Comparison of ENCODE assay signal across 8 cellular contexts in the genomic region with DNA sequence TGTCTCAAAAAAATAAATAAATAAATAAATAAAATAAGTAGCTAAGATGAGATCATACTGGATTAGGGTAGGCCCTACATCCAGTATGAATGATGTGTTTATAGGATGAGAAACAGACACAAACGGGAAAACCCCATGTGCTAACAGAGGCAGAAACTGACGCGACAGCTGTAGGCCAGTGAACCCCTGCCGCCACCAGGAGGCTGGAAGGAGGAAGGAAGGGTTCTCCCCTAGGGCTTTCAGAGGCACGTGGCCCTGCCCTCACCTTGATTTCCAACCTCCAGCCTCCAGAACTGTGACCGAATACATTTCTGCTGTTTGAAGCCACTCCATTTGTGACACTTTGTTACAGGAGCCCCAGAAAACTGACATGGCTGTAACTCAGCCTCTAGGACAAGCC. TPM values are rescaled to one million over a fixed set of nuclear protein-coding genes. Genes with fewer than 3 reads are reported as not detected.
DNase-seq lines count a peak whose midpoint lies in the region; ATAC-seq, FAIRE-seq and TF ChIP-seq lines count a peak whose summit lies in the region.
"Had no signal": no experiment of that assay in that cellular context is flagged by ENCODE, and none has a peak within 500 bp of the region (broad histone marks: within the 10 kb centered on the region; RNA-seq: fewer than 3 reads in every experiment).

No MANE protein-coding gene starts in this region.

- no peak for TF ChIP-seq CTCF in D721Med (IDR thresholded peaks at IDR 0.05; ENCODE audit: insufficient read depth, missing control alignments)

- DNase-seq in ELR (ENCODE audit: low read depth) (peak; percentile 29), T-helper 17 cell (no peak), left kidney (ENCODE audit: low read depth, low spot score) (peak; percentile 30), D721Med (ENCODE audit: insufficient read length, low spot score) (no peak), LoVo (ENCODE audit: low spot score) (no peak), NCI-H345 (lab: John Stamatoyannopoulos, UW) (no peak)

- H3K27me3 Mint-ChIP-seq in T-helper 17 cell, result peaks cover 7% of the 10 kb centered on the region

- no peaks in the 10 kb centered on the region for H3K9me3 ChIP-seq in T-helper 17 cell (ENCODE audit: control insufficient read depth, low read length, poor library complexity, severe bottlenecking)

- no peak overlapping the region for H3K4me3 Mint-ChIP-seq in T-helper 17 cell
- H3K4me3 Mint-ChIP-seq: IgD-negative memory B cell had no signal

- H3K27ac Mint-ChIP-seq in T-helper 17 cell, result no peak overlapping the region
- H3K27ac Mint-ChIP-seq: IgD-negative memory B cell had no signal

- H3K4me1 Mint-ChIP-seq in T-helper 17 cell, result no peaks in the 10 kb centered on the region
- H3K4me1 Mint-ChIP-seq: IgD-negative memory B cell had no signal

- ATAC-seq in GM19351 (IDR thresholded peaks at IDR 0.05; ENCODE audit: unreplicated experiment) (peak; percentile 70), T-helper 17 cell (peak; percentile 53)

- FAIRE-seq in D721Med (lab: Jason Lieb, UNC), result no peak

- H3K36me3 Mint-ChIP-seq in T-helper 17 cell (ENCODE audit: low read depth), result no peaks in the 10 kb centered on the region
- H3K36me3 Mint-ChIP-seq: IgD-negative memory B cell had no signal

RNA-seq across cellular contexts. Expression of gene CHD5, which starts 38.5 kb away (rescaled TPM):
- total RNA-seq in T-helper 17 cell, result under 1 TPM; 0.12 to 0.63 TPM

RNA-seq across cellular contexts. Expression of gene RPL22, which starts 57.8 kb away (rescaled TPM):
- 100 to 1,000 TPM; 510 to 543 TPM for total RNA-seq in T-helper 17 cell

Comparison
In these comparisons a context has a peak if more than half of its experiments do, and no peak if none do; other contexts are left out.
1. DNase-seq: peak in ELR (single experiment) and left kidney (single experiment); none in T-helper 17 cell (0 of 3), D721Med (single experiment), LoVo (single experiment) and NCI-H345 (single experiment).